ENCODE assay signal across 18 cellular contexts in genomic region chrX:52909313-52909969, GRCh38. TPM values are rescaled to one million over a fixed set of nuclear protein-coding genes. Genes with fewer than 3 reads are reported as not detected.
"Had no signal": no experiment of that assay in that cellular context is flagged by ENCODE, and none has a peak within 500 bp of the region (broad histone marks: within the 10 kb centered on the region; RNA-seq: fewer than 3 reads in every experiment).

No MANE protein-coding gene starts in this region.

RNA-seq across cellular contexts. Expression of gene XAGE3, which starts 41.6 kb away (rescaled TPM):
- total RNA-seq: activated CD4-positive, alpha-beta memory T cell treated with anti-CD3 and anti-CD28 coated beads, Interleukin-2, amount 10 ng/mL, durations not matched to agents 7 days and 5 days; activated CD4-positive, alpha-beta T cell treated with anti-CD3 and anti-CD28 coated beads, Interleukin-2, amount 10 ng/mL, durations not matched to agents 7 days and 5 days; activated naive CD4-positive, alpha-beta T cell treated with anti-CD3 and anti-CD28 coated beads, Interleukin-2, amount 50 U/mL, for 72 hours; activated naive CD8-positive, alpha-beta T cell treated with anti-CD3 and anti-CD28 coated beads, Interleukin-2, amount 10 ng/mL, durations not matched to agents 7 days and 5 days; activated T-cell treated with anti-CD3 and anti-CD28 coated beads, Interleukin-2, amount 50 U/mL, for 72 hours; ascending aorta; breast epithelium; cardiac septum; cerebellum; dorsolateral prefrontal cortex; endodermal cell; esophagus muscularis mucosa; foreskin keratinocyte; gastrocnemius medialis; heart left ventricle; T-cell; T-helper 2 cell treated with Interferon-gamma antibody and Interleukin-4, amounts not matched to agents 100 ng/mL and 5 ng/mL, for 36 hours; WTC11 had no signal
- polyA plus RNA-seq: foreskin keratinocyte, heart left ventricle had no signal
